In the genomic region with DNA sequence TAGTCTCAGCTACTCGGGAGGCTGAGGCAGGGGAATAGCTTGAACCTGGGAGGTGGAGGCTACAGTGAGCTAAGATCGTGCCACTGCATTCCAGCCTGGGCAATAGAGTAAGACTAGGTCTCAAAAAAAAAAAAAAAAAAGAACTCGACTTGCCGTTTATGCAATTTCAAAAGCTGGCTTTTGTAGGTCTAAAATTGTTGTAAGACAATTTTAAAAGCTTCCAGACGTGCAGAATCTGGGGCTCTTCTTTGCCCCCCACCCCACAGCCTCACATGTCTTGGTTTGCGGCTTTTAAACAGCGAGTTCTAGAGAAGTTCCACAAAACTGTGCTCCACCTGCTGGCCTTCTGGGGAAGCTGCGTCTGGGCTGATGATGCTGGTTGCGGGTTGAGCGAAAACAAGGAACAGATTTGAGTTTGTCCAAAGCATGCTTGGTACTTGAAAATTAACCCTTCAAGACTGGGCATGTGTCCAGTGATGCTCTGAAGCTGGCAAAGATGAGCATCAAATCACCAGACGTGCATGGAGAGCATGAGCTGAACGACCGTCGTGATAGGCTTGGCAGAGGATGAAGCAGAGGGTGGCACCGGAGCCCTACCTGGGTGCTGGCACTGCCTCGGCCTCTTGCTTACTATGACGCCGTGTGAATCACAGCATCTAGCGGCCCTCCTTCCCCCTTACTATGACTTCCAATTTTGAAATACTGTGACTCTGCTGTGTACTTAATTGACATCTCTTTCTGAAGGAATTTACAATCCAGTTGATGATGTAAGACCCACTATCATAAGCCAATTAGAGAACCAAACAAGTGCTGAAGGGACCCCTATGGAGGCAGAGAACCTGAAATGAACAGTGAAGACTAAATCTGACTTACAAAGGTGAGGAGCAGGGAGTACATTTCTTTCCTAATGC, we compare ENCODE assay signal across 8 cellular contexts.
DNase-seq lines count a peak whose midpoint lies in the region; ATAC-seq and TF ChIP-seq lines count a peak whose summit lies in the region.

No MANE protein-coding gene starts in this region.

- intact Hi-C loops in Right ventricle myocardium inferior (cut with DNase I): loop anchor here (1.0 kb wide), 1 partner anchor 77 kb away; no protein-coding TSS in a partner anchor

- peaks cover 9% of the 10 kb centered on the region for H3K36me3 Mint-ChIP-seq in activated naive CD8-positive, alpha-beta T cell
- H3K36me3 Mint-ChIP-seq in progenitor cell of endocrine pancreas (ENCODE audit: insufficient read depth): no peaks in the 10 kb centered on the region

- H3K27ac ChIP-seq in RWPE2 (ENCODE audit: poor library complexity, severe bottlenecking): no peak overlapping the region

- H3K4me1 Mint-ChIP-seq in activated naive CD8-positive, alpha-beta T cell (ENCODE audit: low read depth): peaks cover 41% of the 10 kb centered on the region
- no peaks in the 10 kb centered on the region for H3K4me1 Mint-ChIP-seq in progenitor cell of endocrine pancreas (ENCODE audit: low read depth)

- no peak overlapping the region for H3K4me3 Mint-ChIP-seq in activated naive CD8-positive, alpha-beta T cell
- H3K4me3 Mint-ChIP-seq in progenitor cell of endocrine pancreas (ENCODE audit: low read depth): no peak overlapping the region

- TF ChIP-seq CTCF in RWPE2 (IDR thresholded peaks at IDR 0.05; ENCODE audit: poor library complexity, severe bottlenecking) (peak; percentile 85), progenitor cell of endocrine pancreas (IDR thresholded peaks at IDR 0.05; ENCODE audit: unreplicated experiment) (peak; percentile 66)

- ATAC-seq in HG03175 (IDR thresholded peaks at IDR 0.05; ENCODE audit: unreplicated experiment) (peak; percentile 55), RWPE2 (ENCODE audit: low read depth) (peak; percentile 95), Right ventricle myocardium inferior (peak; percentile 75), GM19328 (IDR thresholded peaks at IDR 0.05; ENCODE audit: unreplicated experiment) (no peak), GM19397 (IDR thresholded peaks at IDR 0.05; ENCODE audit: unreplicated experiment) (no peak)

- H3K4me1 ChIP-seq in RWPE2 (ENCODE audit: insufficient read depth, poor library complexity, severe bottlenecking): peaks cover 4% of the 10 kb centered on the region

- no peaks in the 10 kb centered on the region for H3K27me3 ChIP-seq in RWPE2 (ENCODE audit: insufficient read depth, poor library complexity, severe bottlenecking)

- H3K27me3 Mint-ChIP-seq in activated naive CD8-positive, alpha-beta T cell: no peaks in the 10 kb centered on the region
- no peaks in the 10 kb centered on the region for H3K27me3 Mint-ChIP-seq in progenitor cell of endocrine pancreas

- H3K9me3 ChIP-seq in RWPE2 (ENCODE audit: severe bottlenecking): no peaks in the 10 kb centered on the region

- H3K27ac Mint-ChIP-seq in activated naive CD8-positive, alpha-beta T cell: peak overlapping the region; percentile 46
- H3K27ac Mint-ChIP-seq in progenitor cell of endocrine pancreas: no peak overlapping the region

- H3K36me3 ChIP-seq in RWPE2 (ENCODE audit: low read depth): no peaks in the 10 kb centered on the region

- DNase-seq in Daoy (ENCODE audit: low read depth) (peak; percentile 51), RWPE2 (ENCODE audit: low spot score) (no peak), Right ventricle myocardium inferior (ENCODE audit: missing footprints) (peak; percentile 75), progenitor cell of endocrine pancreas (ENCODE audit: low spot score, unreplicated experiment) (peak; percentile 12)

- H3K4me3 ChIP-seq in RWPE2 (ENCODE audit: severe bottlenecking): no peak overlapping the region

- no peaks in the 10 kb centered on the region for H3K9me3 Mint-ChIP-seq in activated naive CD8-positive, alpha-beta T cell (ENCODE audit: low read depth)
- no peaks in the 10 kb centered on the region for H3K9me3 Mint-ChIP-seq in progenitor cell of endocrine pancreas (ENCODE audit: low read depth)

Comparison
In these comparisons a context has a peak if more than half of its experiments do, and no peak if none do; other contexts are left out.
1. ATAC-seq: peak in HG03175 (single experiment), RWPE2 (single experiment) and Right ventricle myocardium inferior (single experiment); none in GM19328 (single experiment) and GM19397 (single experiment).